In the genomic region with DNA sequence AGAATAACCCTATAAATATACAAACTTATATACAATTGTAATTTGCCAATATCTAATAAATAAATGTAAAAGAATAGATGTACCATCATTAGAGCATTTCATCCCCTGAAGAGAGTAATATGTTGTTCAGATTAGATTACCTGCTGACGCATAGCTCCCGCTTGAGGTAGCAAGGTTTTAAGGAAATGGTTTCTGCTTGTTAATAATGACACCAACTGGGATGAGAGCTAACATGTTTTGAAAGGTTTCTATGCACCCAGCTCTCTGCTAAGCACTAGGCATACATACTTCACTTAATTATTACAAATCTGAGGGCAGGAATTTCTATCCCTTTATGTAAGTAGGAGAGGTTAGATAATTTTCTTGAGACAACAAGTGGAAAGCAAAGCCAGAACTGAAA, we compare ENCODE assay signal across 26 cellular contexts.
"Had no signal": no experiment of that assay in that cellular context is flagged by ENCODE, and none has a peak within 500 bp of the region (broad histone marks: within the 10 kb centered on the region; RNA-seq: fewer than 3 reads in every experiment).

No MANE protein-coding gene starts in this region.

- H3K4me3 ChIP-seq: colonic mucosa, esophagus squamous epithelium had no signal

- DNase-seq: activated B cell treated with CpG ODN at 0.5 μM for 24 hours; activated CD4-positive, alpha-beta T cell treated with anti-CD3 and anti-CD28 coated beads for 48 hours; activated CD4-positive, alpha-beta T cell treated with anti-CD3 and anti-CD28 coated beads, Interleukin-2, amount 50 U/mL, for 1 hour; activated CD4-positive, alpha-beta T cell treated with anti-CD3 and anti-CD28 coated beads, Interleukin-2, amount 50 U/mL, for 48 hours; activated CD8-positive, alpha-beta memory T cell treated with anti-CD3 and anti-CD28 coated beads for 24 hours; activated CD8-positive, alpha-beta T cell treated with anti-CD3 and anti-CD28 coated beads for 36 hours; activated effector memory CD4-positive, alpha-beta T cell treated with Interleukin-2 at 50 U/mL for 16 hours; activated gamma-delta T cell treated with Interleukin-2 at 50 U/mL for 16 hours; activated naive CD4-positive, alpha-beta T cell treated with anti-CD3 and anti-CD28 coated beads, Interleukin-2, amount 50 U/mL, for 16 hours; activated naive CD4-positive, alpha-beta T cell treated with Interleukin-2 at 50 U/mL for 16 hours; activated T-cell treated with anti-CD3 and anti-CD28 coated beads, Interleukin-2, amount 50 U/mL, for 4 hours; amniotic stem cell; anterior cingulate cortex; brain microvascular endothelial cell; caudate nucleus; colonic mucosa; effector memory CD4-positive, alpha-beta T cell; endodermal cell; esophagus squamous epithelium; head of caudate nucleus; T-helper 1 cell; T-helper 17 cell; T1000; WERI-Rb-1 had no signal

- H3K27me3 ChIP-seq: brain microvascular endothelial cell, colonic mucosa, esophagus squamous epithelium had no signal

- FAIRE-seq: astrocyte, frontal cortex had no signal

- H3K36me3 ChIP-seq: brain microvascular endothelial cell, colonic mucosa, esophagus squamous epithelium, WERI-Rb-1 had no signal

- H3K27ac ChIP-seq: brain microvascular endothelial cell, colonic mucosa, esophagus squamous epithelium, WERI-Rb-1 had no signal
